In genomic region chr19:47726467-47726866, GRCh38 we compare ENCODE assay signal across 14 cellular contexts. TPM values are rescaled to one million over a fixed set of nuclear protein-coding genes. Genes with fewer than 3 reads are reported as not detected.
A peak's percentile ranks its signal among the peaks of the same experiment; 100 is the strongest.
DNase-seq lines count a peak whose midpoint lies in the region; ATAC-seq and TF ChIP-seq lines count a peak whose summit lies in the region.
"Had no signal": no experiment of that assay in that cellular context is flagged by ENCODE, and none has a peak within 500 bp of the region (broad histone marks: within the 10 kb centered on the region; RNA-seq: fewer than 3 reads in every experiment).

No MANE protein-coding gene starts in this region.

- H3K27me3 ChIP-seq in ACC112 (ENCODE audit: insufficient read depth, low read length) (no peaks in the 10 kb centered on the region), SJCRH30 (no peaks in the 10 kb centered on the region)
- H3K27me3 ChIP-seq in CD4-positive, alpha-beta T cell (ENCODE audit: control insufficient read depth, insufficient read depth, low read length) = peaks cover 21% of the 10 kb centered on the region

- ATAC-seq in GM18868 (IDR thresholded peaks at IDR 0.05; ENCODE audit: unreplicated experiment) (no peak), HG03520 (IDR thresholded peaks at IDR 0.05; ENCODE audit: unreplicated experiment) (no peak)
- no peak for ATAC-seq in CD4-positive, alpha-beta T cell (ENCODE audit: poor library complexity)

- no TSS peak for BruUV-seq in MCF 10A (replicated peaks; lab: Mats Ljungman, UMichigan)

- H3K27me3 Mint-ChIP-seq in MCF 10A (ENCODE audit: insufficient read depth, unreplicated experiment) = no peaks in the 10 kb centered on the region
- H3K27me3 Mint-ChIP-seq in mesothelial cell of epicardium (ENCODE audit: low read depth) = no peaks in the 10 kb centered on the region
- H3K27me3 Mint-ChIP-seq in CD4-positive, alpha-beta T cell = peaks cover 32% of the 10 kb centered on the region

- no peak overlapping the region for H2AFZ ChIP-seq in ACC112 (ENCODE audit: low read length, unreplicated experiment)

- H3K4me3 ChIP-seq in ACC112 (ENCODE audit: low read depth, low read length) (no peak overlapping the region), SJCRH30 (no peak overlapping the region)

- H3K4me3 Mint-ChIP-seq in MCF 10A (ENCODE audit: unreplicated experiment) = peak overlapping the region; percentile 34
- no peak overlapping the region for H3K4me3 Mint-ChIP-seq in mesothelial cell of epicardium
- H3K4me3 Mint-ChIP-seq in CD4-positive, alpha-beta T cell = no peak overlapping the region
- H3K4me3 Mint-ChIP-seq: activated T-cell treated with anti-CD3 and anti-CD28 coated beads, Interleukin-2, amount 50 U/mL, for 24 hours; nephron; T-helper 2 cell treated with Interferon-gamma antibody and Interleukin-4, amounts not matched to agents 5 μg/mL and 100 μg/mL, for 36 hours had no signal

- CTCF ChIA-PET in MCF 10A (lab: Yijun Ruan, JAX) = interaction anchor here (0.6 to 4.7 kb wide), 2 partner anchors 13 to 52 kb away, joined by 5 to 32 read pairs; partner anchors contain the start of genes EHD2 and SELENOW
- CTCF ChIA-PET in CD4-positive, alpha-beta T cell (lab: Charles Lee) = interaction anchor here (1.1 kb wide), 1 partner anchor 14 kb away, joined by 3 read pairs; the partner anchor contains the start of gene EHD2

- intact Hi-C loops in MCF 10A (cut with micrococcal nuclease) = no loop called here
- intact Hi-C loops in CD4-positive, alpha-beta T cell (cut with DNase I, micrococcal nuclease) = no loop called here

- H3K9me3 Mint-ChIP-seq in MCF 10A (ENCODE audit: unreplicated experiment) (no peaks in the 10 kb centered on the region), mesothelial cell of epicardium (peaks cover 3% of the 10 kb centered on the region)
- no peaks in the 10 kb centered on the region for H3K9me3 Mint-ChIP-seq in CD4-positive, alpha-beta T cell
- H3K9me3 Mint-ChIP-seq: activated T-cell treated with anti-CD3 and anti-CD28 coated beads, Interleukin-2, amount 50 U/mL, for 24 hours; nephron; T-helper 2 cell treated with Interferon-gamma antibody and Interleukin-4, amounts not matched to agents 5 μg/mL and 100 μg/mL, for 36 hours had no signal

- peaks cover 77% of the 10 kb centered on the region for H3K36me3 Mint-ChIP-seq in MCF 10A (ENCODE audit: insufficient read depth, unreplicated experiment)
- peaks cover 19% of the 10 kb centered on the region for H3K36me3 Mint-ChIP-seq in mesothelial cell of epicardium
- no peaks in the 10 kb centered on the region for H3K36me3 Mint-ChIP-seq in CD4-positive, alpha-beta T cell (ENCODE audit: low read depth)

- DNase-seq in M059J (ENCODE audit: low read depth) (peak; percentile 74), MCF 10A (ENCODE audit: unreplicated experiment) (no peak), mesothelial cell of epicardium (ENCODE audit: low spot score in 2 of 2, unreplicated experiment in 2 of 2) (no peak), SJCRH30 (no peak)
- no peak for DNase-seq in CD4-positive, alpha-beta T cell
- DNase-seq: activated T-cell treated with anti-CD3 and anti-CD28 coated beads, Interleukin-2, amount 50 U/mL, for 24 hours; central memory CD4-positive, alpha-beta T cell; NCI-H524; stimulated activated CD4-positive, alpha-beta T cell treated with anti-CD3 and anti-CD28 coated beads, Interleukin-1b, Interleukin-23, amount 100 ng/mL, for 48 hours had no signal

- H3K27ac ChIP-seq in ACC112 (ENCODE audit: low read depth, low read length) (peak overlapping the region; percentile 58), SJCRH30 (no peak overlapping the region)
- H3K27ac ChIP-seq in CD4-positive, alpha-beta T cell (ENCODE audit: low read depth, low read length) = no peak overlapping the region

- no peaks in the 10 kb centered on the region for H3K9me3 ChIP-seq in CD4-positive, alpha-beta T cell (ENCODE audit: control insufficient read depth, low read length)
- no peaks in the 10 kb centered on the region for H3K9me3 ChIP-seq in SJCRH30 (replicated peaks)

- H3K4me1 Mint-ChIP-seq in MCF 10A (ENCODE audit: insufficient read depth, unreplicated experiment) = peaks cover 51% of the 10 kb centered on the region
- H3K4me1 Mint-ChIP-seq in mesothelial cell of epicardium = peaks cover 13% of the 10 kb centered on the region
- peaks cover 17% of the 10 kb centered on the region for H3K4me1 Mint-ChIP-seq in CD4-positive, alpha-beta T cell (ENCODE audit: low read depth)

- H3K4me1 ChIP-seq in ACC112 (ENCODE audit: control insufficient read depth, insufficient read depth, low read length, unreplicated experiment) = peaks cover 42% of the 10 kb centered on the region
- peaks cover 5% of the 10 kb centered on the region for H3K4me1 ChIP-seq in SJCRH30

- H3K36me3 ChIP-seq in ACC112 (ENCODE audit: insufficient read depth, low read length) (peaks cover 16% of the 10 kb centered on the region; the same call in 1 of the 2 replicates), SJCRH30 (no peaks in the 10 kb centered on the region; the same call in 1 of the 2 replicates)

- H3K79me2 ChIP-seq in ACC112 (ENCODE audit: control insufficient read depth, insufficient read depth, low read length, unreplicated experiment) = peaks cover 24% of the 10 kb centered on the region

- TF ChIP-seq CTCF in MCF 10A (IDR thresholded peaks at IDR 0.05; ENCODE audit: unreplicated experiment) (no peak), mesothelial cell of epicardium (IDR thresholded peaks at IDR 0.05; ENCODE audit: unreplicated experiment) (no peak)
- no peak for TF ChIP-seq CTCF in CD4-positive, alpha-beta T cell (IDR thresholded peaks at IDR 0.05)

- peak overlapping the region; percentile 7 for H3K27ac Mint-ChIP-seq in MCF 10A (ENCODE audit: low read depth, unreplicated experiment)
- H3K27ac Mint-ChIP-seq in mesothelial cell of epicardium = peak overlapping the region; percentile 9
- H3K27ac Mint-ChIP-seq in CD4-positive, alpha-beta T cell = no peak overlapping the region
- H3K27ac Mint-ChIP-seq: activated T-cell treated with anti-CD3 and anti-CD28 coated beads, Interleukin-2, amount 50 U/mL, for 24 hours; nephron; T-helper 2 cell treated with Interferon-gamma antibody and Interleukin-4, amounts not matched to agents 5 μg/mL and 100 μg/mL, for 36 hours had no signal

- POLR2A ChIA-PET in MCF 10A (lab: Yijun Ruan, JAX) = interaction anchor here (0.7 to 11.9 kb wide), 7 partner anchors 9 to 1126 kb away, joined by 3 to 207 read pairs (median 4); partner anchors contain the start of genes EHD2, NOP53 and ZC3H4
- POLR2A ChIA-PET in CD4-positive, alpha-beta T cell (lab: Charles Lee) = no interaction called here

RNA-seq across cellular contexts. Expression of gene EHD2, which starts 13.2 kb away (rescaled TPM):
- 34.0 and 91.2 TPM in 2 replicates for total RNA-seq in M059J (2014; rRNA removed; shearing (Covaris generic))
- 88.8 and 104 TPM in 2 replicates for total RNA-seq in MCF 10A (2022)
- 38.7 to 39.2 TPM (median 38.8 TPM) in 3 replicates for total RNA-seq in mesothelial cell of epicardium
- under 1 TPM in 1 of 2 experiments, not detected in 1; 0.16 TPM for total RNA-seq in CD4-positive, alpha-beta T cell
- total RNA-seq in SJCRH30 (2014; rRNA removed; shearing (Covaris generic)) = 9.0 and 9.4 TPM in 2 replicates

RNA-seq across cellular contexts. Expression of gene NOP53, which starts 18.9 kb away (rescaled TPM):
- 19.6 and 31.0 TPM in 2 replicates for total RNA-seq in M059J (2014; rRNA removed; shearing (Covaris generic))
- total RNA-seq in MCF 10A (2022) = 165 and 211 TPM in 2 replicates
- total RNA-seq in mesothelial cell of epicardium = 290 to 313 TPM (median 310 TPM) in 3 replicates
- total RNA-seq in CD4-positive, alpha-beta T cell = 1,000 to 10,000 TPM; 1,074 to 1,154 TPM
- total RNA-seq in SJCRH30 (2014; rRNA removed; shearing (Covaris generic)) = 194 TPM in 2 replicates

RNA-seq across cellular contexts. Expression of gene SELENOW, which starts 52.0 kb away (rescaled TPM):
- 366 and 459 TPM in 2 replicates for total RNA-seq in M059J (2014; rRNA removed; shearing (Covaris generic))
- total RNA-seq in MCF 10A (2022) (93.5 and 115 TPM in 2 replicates), mesothelial cell of epicardium (113 to 127 TPM (median 117 TPM) in 3 replicates)
- 10 to 100 TPM; 71.6 TPM for total RNA-seq in CD4-positive, alpha-beta T cell
- 204 and 219 TPM in 2 replicates for total RNA-seq in SJCRH30 (2014; rRNA removed; shearing (Covaris generic))
